Comparison of ENCODE assay signal across 19 cellular contexts in genomic region chr22:30892731-30893221, GRCh38.
A peak's percentile ranks its signal among the peaks of the same experiment; 100 is the strongest.
DNase-seq lines count a peak whose midpoint lies in the region; ATAC-seq and TF ChIP-seq lines count a peak whose summit lies in the region.
"Had no signal": no experiment of that assay in that cellular context is flagged by ENCODE, and none has a peak within 500 bp of the region (broad histone marks: within the 10 kb centered on the region; RNA-seq: fewer than 3 reads in every experiment).

No MANE protein-coding gene starts in this region.

- H3K27me3 ChIP-seq in hepatocyte: no peaks in the 10 kb centered on the region
- H3K27me3 ChIP-seq in upper lobe of right lung: no peaks in the 10 kb centered on the region
- H3K27me3 ChIP-seq: SJCRH30 had no signal

- no peak overlapping the region for H2AFZ ChIP-seq in hepatocyte

- no peak for ATAC-seq in activated naive CD8-positive, alpha-beta T cell treated with anti-CD3 and anti-CD28 coated beads, Interleukin-2, amount 10 ng/mL, durations not matched to agents 7 days and 5 days (ENCODE audit: low read depth)
- no peak for ATAC-seq in upper lobe of right lung
- no peak for ATAC-seq in natural killer cell treated with Interleukin-12 subunit alpha and Interleukin-12 subunit beta and Interleukin-15 and Interleukin-18, amount 100 ng/mL, for 72 hours

- no peak overlapping the region for H3K4me2 ChIP-seq in hepatocyte

- POLR2A ChIA-PET in activated naive CD8-positive, alpha-beta T cell treated with anti-CD3 and anti-CD28 coated beads, Interleukin-2, amount 10 ng/mL, durations not matched to agents 7 days and 5 days (lab: Charles Lee): interaction anchor here (0.6 kb wide), 1 partner anchor 247 kb away, joined by 3 read pairs; no protein-coding TSS in a partner anchor

- H3K4me3 Mint-ChIP-seq in activated naive CD8-positive, alpha-beta T cell treated with anti-CD3 and anti-CD28 coated beads, Interleukin-2, amount 10 ng/mL, durations not matched to agents 7 days and 5 days: no peak overlapping the region
- no peak overlapping the region for H3K4me3 Mint-ChIP-seq in activated naive CD8-positive, alpha-beta T cell treated with anti-CD3 and anti-CD28 coated beads for 36 hours
- no peak overlapping the region for H3K4me3 Mint-ChIP-seq in osteocyte (ENCODE audit: unreplicated experiment)
- no peak overlapping the region for H3K4me3 Mint-ChIP-seq in natural killer cell treated with Interleukin-12 subunit alpha and Interleukin-12 subunit beta and Interleukin-15 and Interleukin-18, amount 100 ng/mL, for 72 hours
- H3K4me3 Mint-ChIP-seq: CD14-positive monocyte had no signal

- no peaks in the 10 kb centered on the region for H3K9me3 ChIP-seq in hepatocyte (ENCODE audit: low read depth)
- H3K9me3 ChIP-seq in upper lobe of right lung: no peaks in the 10 kb centered on the region
- H3K9me3 ChIP-seq: SJCRH30 had no signal

- H3K9me3 Mint-ChIP-seq in activated naive CD8-positive, alpha-beta T cell treated with anti-CD3 and anti-CD28 coated beads, Interleukin-2, amount 10 ng/mL, durations not matched to agents 7 days and 5 days: no peaks in the 10 kb centered on the region
- no peaks in the 10 kb centered on the region for H3K9me3 Mint-ChIP-seq in activated naive CD8-positive, alpha-beta T cell treated with anti-CD3 and anti-CD28 coated beads for 36 hours
- no peaks in the 10 kb centered on the region for H3K9me3 Mint-ChIP-seq in osteocyte (ENCODE audit: unreplicated experiment)
- H3K9me3 Mint-ChIP-seq in natural killer cell treated with Interleukin-12 subunit alpha and Interleukin-12 subunit beta and Interleukin-15 and Interleukin-18, amount 100 ng/mL, for 72 hours: no peaks in the 10 kb centered on the region
- H3K9me3 Mint-ChIP-seq: CD14-positive monocyte had no signal

- intact Hi-C loops in upper lobe of right lung (cut with DNase I): no loop called here

- H3K27me3 Mint-ChIP-seq in activated naive CD8-positive, alpha-beta T cell treated with anti-CD3 and anti-CD28 coated beads, Interleukin-2, amount 10 ng/mL, durations not matched to agents 7 days and 5 days: no peaks in the 10 kb centered on the region
- H3K27me3 Mint-ChIP-seq in activated naive CD8-positive, alpha-beta T cell treated with anti-CD3 and anti-CD28 coated beads for 36 hours: no peaks in the 10 kb centered on the region
- H3K27me3 Mint-ChIP-seq in osteocyte (ENCODE audit: unreplicated experiment): no peaks in the 10 kb centered on the region
- H3K27me3 Mint-ChIP-seq in natural killer cell treated with Interleukin-12 subunit alpha and Interleukin-12 subunit beta and Interleukin-15 and Interleukin-18, amount 100 ng/mL, for 72 hours: no peaks in the 10 kb centered on the region

- no peaks in the 10 kb centered on the region for H3K36me3 ChIP-seq in hepatocyte (replicated peaks; ENCODE audit: insufficient read depth, low read depth)
- H3K36me3 ChIP-seq in upper lobe of right lung: no peaks in the 10 kb centered on the region
- H3K36me3 ChIP-seq: SJCRH30 had no signal

- H3K4me1 Mint-ChIP-seq in activated naive CD8-positive, alpha-beta T cell treated with anti-CD3 and anti-CD28 coated beads, Interleukin-2, amount 10 ng/mL, durations not matched to agents 7 days and 5 days: peaks cover 8% of the 10 kb centered on the region
- H3K4me1 Mint-ChIP-seq in activated naive CD8-positive, alpha-beta T cell treated with anti-CD3 and anti-CD28 coated beads for 36 hours: peaks cover 14% of the 10 kb centered on the region
- no peaks in the 10 kb centered on the region for H3K4me1 Mint-ChIP-seq in osteocyte (ENCODE audit: unreplicated experiment)
- peaks cover 9 to 14% of the 10 kb centered on the region in 2 donors for H3K4me1 Mint-ChIP-seq in natural killer cell treated with Interleukin-12 subunit alpha and Interleukin-12 subunit beta and Interleukin-15 and Interleukin-18, amount 100 ng/mL, for 72 hours (ENCODE audit: low read depth in 2 of 2)
- H3K4me1 Mint-ChIP-seq: CD14-positive monocyte had no signal

- peak; percentile 24 for DNase-seq in activated naive CD8-positive, alpha-beta T cell treated with anti-CD3 and anti-CD28 coated beads, Interleukin-2, amount 10 ng/mL, durations not matched to agents 7 days and 5 days
- no peak for DNase-seq in activated naive CD8-positive, alpha-beta T cell treated with anti-CD3 and anti-CD28 coated beads for 36 hours
- peak; percentile 3 for DNase-seq in hepatocyte (ENCODE audit: low spot score)
- peak; percentile 78 for DNase-seq in osteocyte (ENCODE audit: extremely low spot score, unreplicated experiment)
- no peak for DNase-seq in upper lobe of right lung
- DNase-seq in NCI-H69 (lab: John Stamatoyannopoulos, UW): no peak
- no peak for DNase-seq in natural killer cell treated with Interleukin-12 subunit alpha and Interleukin-12 subunit beta and Interleukin-15 and Interleukin-18, amount 100 ng/mL, for 72 hours (ENCODE audit: low spot score)
- DNase-seq: DMS53, EL, GF-D8, Karpas-422, MV-4-11, NCI-H1105 treated with DMSO at 0.1 percent for 48 hours, NCI-H2081, NCI-H446, NCI-H526, OCI-M1, SJCRH30 had no signal

- H3K9me2 ChIP-seq in hepatocyte (replicated peaks; ENCODE audit: insufficient read depth): no peaks in the 10 kb centered on the region

- H4K20me1 ChIP-seq in hepatocyte (ENCODE audit: insufficient read depth, poor library complexity, severe bottlenecking): no peaks in the 10 kb centered on the region

- H3K4me1 ChIP-seq in hepatocyte (ENCODE audit: insufficient read depth) (no peaks in the 10 kb centered on the region), upper lobe of right lung (no peaks in the 10 kb centered on the region)
- H3K4me1 ChIP-seq: SJCRH30 had no signal

- TF ChIP-seq CTCF in hepatocyte (IDR thresholded peaks at IDR 0.05; ENCODE audit: poor library complexity) (no peak), osteocyte (IDR thresholded peaks at IDR 0.05) (no peak), upper lobe of right lung (IDR thresholded peaks at IDR 0.05) (no peak)

- no peaks in the 10 kb centered on the region for H3K36me3 Mint-ChIP-seq in activated naive CD8-positive, alpha-beta T cell treated with anti-CD3 and anti-CD28 coated beads, Interleukin-2, amount 10 ng/mL, durations not matched to agents 7 days and 5 days
- H3K36me3 Mint-ChIP-seq in activated naive CD8-positive, alpha-beta T cell treated with anti-CD3 and anti-CD28 coated beads for 36 hours: peaks cover 6% of the 10 kb centered on the region
- H3K36me3 Mint-ChIP-seq in osteocyte (ENCODE audit: unreplicated experiment): no peaks in the 10 kb centered on the region
- H3K36me3 Mint-ChIP-seq in natural killer cell treated with Interleukin-12 subunit alpha and Interleukin-12 subunit beta and Interleukin-15 and Interleukin-18, amount 100 ng/mL, for 72 hours: no peaks in the 10 kb centered on the region
- H3K36me3 Mint-ChIP-seq: CD14-positive monocyte had no signal

- H3K27ac ChIP-seq in hepatocyte: no peak overlapping the region
- H3K27ac ChIP-seq in upper lobe of right lung: no peak overlapping the region
- H3K27ac ChIP-seq: SJCRH30 had no signal

- H3K4me3 ChIP-seq in hepatocyte (no peak overlapping the region), upper lobe of right lung (no peak overlapping the region)
- H3K4me3 ChIP-seq: SJCRH30 had no signal

- no peak overlapping the region for H3K27ac Mint-ChIP-seq in activated naive CD8-positive, alpha-beta T cell treated with anti-CD3 and anti-CD28 coated beads, Interleukin-2, amount 10 ng/mL, durations not matched to agents 7 days and 5 days
- H3K27ac Mint-ChIP-seq in activated naive CD8-positive, alpha-beta T cell treated with anti-CD3 and anti-CD28 coated beads for 36 hours: no peak overlapping the region
- no peak overlapping the region for H3K27ac Mint-ChIP-seq in osteocyte (ENCODE audit: unreplicated experiment)
- no peak overlapping the region for H3K27ac Mint-ChIP-seq in natural killer cell treated with Interleukin-12 subunit alpha and Interleukin-12 subunit beta and Interleukin-15 and Interleukin-18, amount 100 ng/mL, for 72 hours

- no peaks in the 10 kb centered on the region for H3K79me2 ChIP-seq in hepatocyte

- 97% methylated on average over 5 of the region's 5 CpGs for WGBS in hepatocyte (ENCODE audit: low lambda C conversion rate, missing lambda C conversion rate)

Comparison
In these comparisons a context has a peak if more than half of its experiments do, and no peak if none do; other contexts are left out.
1. DNase-seq: peak in activated naive CD8-positive, alpha-beta T cell treated with anti-CD3 and anti-CD28 coated beads, Interleukin-2, amount 10 ng/mL, durations not matched to agents 7 days and 5 days (single experiment), hepatocyte (single experiment) and osteocyte (single experiment); none in activated naive CD8-positive, alpha-beta T cell treated with anti-CD3 and anti-CD28 coated beads for 36 hours (single experiment), upper lobe of right lung (single experiment), NCI-H69 (single experiment) and natural killer cell treated with Interleukin-12 subunit alpha and Interleukin-12 subunit beta and Interleukin-15 and Interleukin-18, amount 100 ng/mL, for 72 hours (single experiment).